ENCODE assay signal across 15 cellular contexts in the genomic region with DNA sequence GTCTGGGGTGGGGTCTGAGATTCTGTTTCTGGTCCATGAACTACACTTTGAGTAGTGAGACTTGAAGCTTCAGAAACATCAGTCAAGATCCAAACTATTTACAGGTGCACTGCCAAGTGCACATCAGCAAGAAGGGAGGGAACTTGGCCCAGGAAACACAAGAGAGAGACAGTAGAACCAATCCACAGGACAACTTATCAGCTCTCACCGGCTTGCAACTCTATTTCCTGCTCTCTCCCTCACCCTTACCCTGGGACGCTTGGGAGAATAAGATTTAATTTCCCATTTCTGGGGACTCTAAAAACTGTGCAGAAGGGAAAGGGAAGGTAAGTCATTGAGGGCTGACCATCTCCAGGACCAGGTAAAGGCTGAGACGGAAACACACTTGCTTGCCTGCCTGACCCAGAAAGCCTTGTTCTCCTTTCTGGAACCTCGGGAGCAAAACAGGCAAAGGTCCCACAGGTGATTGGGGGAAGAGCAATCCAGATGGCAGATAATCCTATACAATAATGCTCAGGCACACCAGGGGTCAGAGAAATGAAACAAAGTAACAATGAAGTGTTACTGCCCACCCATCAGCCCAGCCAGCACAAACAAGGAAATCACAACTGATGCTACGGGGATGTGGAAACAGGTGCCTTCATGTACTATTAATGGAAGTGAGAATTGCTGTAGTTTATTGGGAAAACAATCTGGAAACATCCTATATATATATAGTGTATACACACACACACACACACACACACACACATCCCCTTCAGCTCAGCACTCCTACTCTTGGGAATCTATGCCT.
DNase-seq lines count a peak whose midpoint lies in the region; ATAC-seq and TF ChIP-seq lines count a peak whose summit lies in the region.
"Had no signal": no experiment of that assay in that cellular context is flagged by ENCODE, and none has a peak within 500 bp of the region (broad histone marks: within the 10 kb centered on the region; RNA-seq: fewer than 3 reads in every experiment).

No MANE protein-coding gene starts in this region.

- H3K27ac Mint-ChIP-seq in Calu3 (ENCODE audit: unreplicated experiment) (peak overlapping the region; percentile 95), endodermal cell (no peak overlapping the region)
- no peak overlapping the region for H3K27ac Mint-ChIP-seq in activated naive CD4-positive, alpha-beta T cell treated with anti-CD3 and anti-CD28 coated beads, Interleukin-2, amount 50 U/mL, for 72 hours

- ATAC-seq in HG02981 (IDR thresholded peaks at IDR 0.05; ENCODE audit: unreplicated experiment), result no peak
- ATAC-seq in activated naive CD4-positive, alpha-beta T cell treated with anti-CD3 and anti-CD28 coated beads, Interleukin-2, amount 50 U/mL, for 72 hours, result no peak

- BruUV-seq in Calu3 (replicated peaks; lab: Mats Ljungman, UMichigan), result no TSS peak
- BruUV-seq in PC-9 (replicated peaks; lab: Mats Ljungman, UMichigan), result no TSS peak

- peak overlapping the region; percentile 82 for H3K27ac ChIP-seq in PC-9
- H3K27ac ChIP-seq in osteoblast (ENCODE audit: low read depth, low read length), result no peak overlapping the region
- no peak overlapping the region for H3K27ac ChIP-seq in endodermal cell (ENCODE audit: low read depth, low read length)

- H3K9me3 Mint-ChIP-seq in Calu3 (ENCODE audit: low read depth, unreplicated experiment) (no peaks in the 10 kb centered on the region), endodermal cell (no peaks in the 10 kb centered on the region)
- no peaks in the 10 kb centered on the region for H3K9me3 Mint-ChIP-seq in activated naive CD4-positive, alpha-beta T cell treated with anti-CD3 and anti-CD28 coated beads, Interleukin-2, amount 50 U/mL, for 72 hours
- H3K9me3 Mint-ChIP-seq: IgD-negative memory B cell had no signal

- peaks cover 48% of the 10 kb centered on the region for H3K4me1 Mint-ChIP-seq in Calu3 (ENCODE audit: low read depth, unreplicated experiment)
- H3K4me1 Mint-ChIP-seq in endodermal cell, result peaks cover 56% of the 10 kb centered on the region

- H3K4me3 Mint-ChIP-seq in Calu3 (ENCODE audit: low read depth, unreplicated experiment), result no peak overlapping the region
- no peak overlapping the region for H3K4me3 Mint-ChIP-seq in endodermal cell
- H3K4me3 Mint-ChIP-seq: IgD-negative memory B cell had no signal

- no peak overlapping the region for H3K4me3 ChIP-seq in PC-9
- H3K4me3 ChIP-seq in osteoblast (ENCODE audit: insufficient read depth, low read length), result no peak overlapping the region
- no peak overlapping the region for H3K4me3 ChIP-seq in endodermal cell (ENCODE audit: low read length)

- H3K79me2 ChIP-seq in PC-9 (ENCODE audit: low read depth) (no peaks in the 10 kb centered on the region), osteoblast (ENCODE audit: insufficient read depth, low read length) (no peaks in the 10 kb centered on the region)

- H2AFZ ChIP-seq in PC-9, result no peak overlapping the region
- H2AFZ ChIP-seq in osteoblast (ENCODE audit: low read length), result no peak overlapping the region

- intact Hi-C loops in Calu3 (cut with micrococcal nuclease; ENCODE audit: unreplicated experiment), result loop anchor here (2.0 kb wide), 1 partner anchor 144 kb away; no protein-coding TSS in a partner anchor
- intact Hi-C loops in PC-9 (cut with micrococcal nuclease; ENCODE audit: unreplicated experiment), result no loop called here

- WGBS in endodermal cell (ENCODE audit: insufficient coverage in 1 of 2, insufficient read length in 1 of 2), 2 experiments, result 72 to 75% methylated on average over 2 to 4 of the region's 5 CpGs

- H3K27me3 ChIP-seq in PC-9 (ENCODE audit: insufficient read depth, low read depth) (no peaks in the 10 kb centered on the region), osteoblast (ENCODE audit: insufficient read depth, low read length) (no peaks in the 10 kb centered on the region), endodermal cell (ENCODE audit: control insufficient read depth, insufficient read depth, low read length, poor library complexity, severe bottlenecking) (no peaks in the 10 kb centered on the region)

- no peaks in the 10 kb centered on the region for H3K9me2 ChIP-seq in PC-9 (ENCODE audit: insufficient read depth)
- H3K9me2 ChIP-seq: SK-N-SH had no signal

- no peak for TF ChIP-seq CTCF in Calu3 (IDR thresholded peaks at IDR 0.05; ENCODE audit: unreplicated experiment)
- TF ChIP-seq CTCF in PC-9 (conservative IDR thresholded peaks at IDR 0.05), result no peak
- no peak for TF ChIP-seq CTCF in osteoblast (IDR thresholded peaks at IDR 0.05; ENCODE audit: extremely low read depth, low read depth, low read length)
- no peak for TF ChIP-seq CTCF in endodermal cell (conservative IDR thresholded peaks at IDR 0.05)

- H3K36me3 Mint-ChIP-seq in Calu3 (ENCODE audit: insufficient read depth, unreplicated experiment) (peaks cover 11% of the 10 kb centered on the region), endodermal cell (ENCODE audit: low read depth) (no peaks in the 10 kb centered on the region)
- no peaks in the 10 kb centered on the region for H3K36me3 Mint-ChIP-seq in activated naive CD4-positive, alpha-beta T cell treated with anti-CD3 and anti-CD28 coated beads, Interleukin-2, amount 50 U/mL, for 72 hours
- H3K36me3 Mint-ChIP-seq: IgD-negative memory B cell had no signal

- POLR2A ChIA-PET in PC-9 (lab: Charles Lee; ENCODE audit: unreplicated experiment), result interaction anchor here (0.6 kb wide), 1 partner anchor 67 kb away, joined by 26 read pairs; no protein-coding TSS in a partner anchor

- no peaks in the 10 kb centered on the region for H3K9me3 ChIP-seq in PC-9 (ENCODE audit: insufficient read depth, low read depth)
- H3K9me3 ChIP-seq in osteoblast (ENCODE audit: low read depth, low read length), result no peaks in the 10 kb centered on the region
- H3K9me3 ChIP-seq in endodermal cell (ENCODE audit: control insufficient read depth, low read length), result no peaks in the 10 kb centered on the region
- H3K9me3 ChIP-seq: SK-N-SH had no signal

- H3K4me1 ChIP-seq in PC-9 (replicated peaks; ENCODE audit: insufficient read depth), result peaks cover 51% of the 10 kb centered on the region
- peaks cover 31% of the 10 kb centered on the region for H3K4me1 ChIP-seq in osteoblast (ENCODE audit: insufficient read depth, low read length)
- H3K4me1 ChIP-seq in endodermal cell (ENCODE audit: control insufficient read depth, insufficient read depth, low read length), result peaks cover 33% of the 10 kb centered on the region

- CTCF ChIA-PET in Calu3 (lab: Charles Lee), result interaction anchor here (0.9 kb wide), 1 partner anchor 11 kb away, joined by 3 read pairs; no protein-coding TSS in a partner anchor
- CTCF ChIA-PET in PC-9 (lab: Charles Lee), result no interaction called here

- H4K20me1 ChIP-seq in PC-9 (ENCODE audit: insufficient read depth) (no peaks in the 10 kb centered on the region), osteoblast (ENCODE audit: insufficient read depth, low read length) (no peaks in the 10 kb centered on the region)

- peak overlapping the region; percentile 64; the same call in 1 of the 2 replicates for H3K4me2 ChIP-seq in PC-9
- H3K4me2 ChIP-seq in osteoblast (ENCODE audit: insufficient read depth, low read length), result no peak overlapping the region
- H3K4me2 ChIP-seq: SK-N-SH had no signal

- peaks cover 54% of the 10 kb centered on the region for H3F3A ChIP-seq in PC-9 (ENCODE audit: insufficient read depth, low read depth)

- DNase-seq in Calu3, result no peak
- no peak for DNase-seq in PC-9
- DNase-seq in dermis blood vessel endothelial cell, result peak; percentile 61
- peak; percentile 6 for DNase-seq in osteoblast (ENCODE audit: insufficient read length, low spot score, missing footprints)
- no peak for DNase-seq in activated naive CD4-positive, alpha-beta T cell treated with anti-CD3 and anti-CD28 coated beads, Interleukin-2, amount 50 U/mL, for 72 hours (ENCODE audit: low spot score in 2 of 2)
- no peak for DNase-seq in endodermal cell
- DNase-seq in AG08395 (ENCODE audit: low spot score), result no peak
- DNase-seq: HCEC 1CT, NCI-H1436 treated with DMSO at 0.1 percent for 48 hours, NCI-H2227 treated with DMSO at 0.1 percent for 48 hours, NCI-H526, Right ventricle myocardium superior, SK-N-SH had no signal

- no peak overlapping the region for H3K9ac ChIP-seq in endodermal cell (ENCODE audit: extremely low read depth, low read length, poor library complexity, severe bottlenecking)
- H3K9ac ChIP-seq: SK-N-SH had no signal

- no peaks in the 10 kb centered on the region for H3K27me3 Mint-ChIP-seq in Calu3 (ENCODE audit: unreplicated experiment)
- H3K27me3 Mint-ChIP-seq in endodermal cell (ENCODE audit: insufficient read depth), result no peaks in the 10 kb centered on the region
- H3K27me3 Mint-ChIP-seq: IgD-negative memory B cell had no signal

- H3K36me3 ChIP-seq in PC-9 (ENCODE audit: low read depth) (no peaks in the 10 kb centered on the region), osteoblast (ENCODE audit: insufficient read depth, low read length) (no peaks in the 10 kb centered on the region), endodermal cell (ENCODE audit: control insufficient read depth, insufficient read depth, low read length) (no peaks in the 10 kb centered on the region)

Comparison
In these comparisons a context has a peak if more than half of its experiments do, and no peak if none do; other contexts are left out.
1. DNase-seq: peak in dermis blood vessel endothelial cell (single experiment) and osteoblast (single experiment); none in Calu3 (single experiment), PC-9 (0 of 2), activated naive CD4-positive, alpha-beta T cell treated with anti-CD3 and anti-CD28 coated beads, Interleukin-2, amount 50 U/mL, for 72 hours (0 of 2), endodermal cell (single experiment) and AG08395 (single experiment).